8 cellular contexts compared by ENCODE assay signal in the genomic region with DNA sequence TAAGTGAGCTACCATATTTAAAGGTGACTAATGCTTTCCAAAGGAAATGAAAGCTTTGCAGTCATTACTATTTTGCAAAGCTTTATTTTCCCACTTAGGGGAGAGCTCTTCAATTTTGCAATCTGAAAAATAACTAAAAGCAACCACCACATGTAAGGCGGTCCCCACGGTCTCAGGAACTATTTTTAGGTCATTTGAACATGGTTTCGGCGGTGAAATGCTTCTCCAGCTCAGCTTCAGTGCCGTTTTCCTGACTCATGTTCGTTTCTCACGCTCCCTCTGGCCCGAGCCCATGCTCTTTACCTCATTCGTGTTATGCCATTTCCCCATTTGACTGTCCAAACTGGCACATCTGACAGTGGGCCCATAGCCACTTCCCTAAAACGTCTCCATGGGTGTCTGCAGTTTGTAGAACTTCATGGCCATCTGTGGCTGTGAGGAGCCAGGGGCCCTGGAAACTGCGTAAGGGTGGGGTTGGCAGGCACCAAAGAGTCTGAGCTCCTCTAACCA. TPM values are rescaled to one million over a fixed set of nuclear protein-coding genes. Genes with fewer than 3 reads are reported as not detected.
DNase-seq lines count a peak whose midpoint lies in the region; ATAC-seq and TF ChIP-seq lines count a peak whose summit lies in the region.

No MANE protein-coding gene starts in this region.

- H3K9me3 ChIP-seq in BLaER1 treated with 17β-estradiol and CSF1 and Interleukin-3, amounts not matched to agents 10 nM and 100 nM (replicated peaks in 1 of 11) = peaks cover 0 to 11% (median 0%) of the 10 kb centered on the region in 11 experiments; a peak in 1 of 22 replicates
- H3K9me3 ChIP-seq in right cardiac atrium (ENCODE audit: control insufficient read depth, low read length) = no peaks in the 10 kb centered on the region

- peak overlapping the region; percentile 58 to 87 (median 75) for H3K9ac ChIP-seq in BLaER1 treated with 17β-estradiol and CSF1 and Interleukin-3, amounts not matched to agents 10 nM and 100 nM

- 59% methylated on average over 11 of the region's 11 CpGs for WGBS in right cardiac atrium

- peak; percentile 35 for DNase-seq in activated CD8-positive, alpha-beta memory T cell treated with anti-CD3 and anti-CD28 coated beads, Interleukin-2, amount 50 U/mL, for 4 hours
- peak; percentile 67 to 82 (median 78) for DNase-seq in right cardiac atrium
- peak; percentile 25 for DNase-seq in stimulated activated CD8-positive, alpha-beta memory T cell treated with anti-CD3 and anti-CD28 coated beads, Interleukin-7, amount 100 ng/mL, for 24 hours (ENCODE audit: low read depth)
- no peak for DNase-seq in NCI-H748 (lab: John Stamatoyannopoulos, UW; ENCODE audit: unreplicated experiment)
- DNase-seq in glutamatergic neuron = no peak

- no peaks in the 10 kb centered on the region for H4K20me1 ChIP-seq in BLaER1 treated with 17β-estradiol and CSF1 and Interleukin-3, amounts not matched to agents 10 nM and 100 nM

- no peak overlapping the region for H3K27ac Mint-ChIP-seq in glutamatergic neuron (ENCODE audit: unreplicated experiment)

- H3K36me3 Mint-ChIP-seq in glutamatergic neuron (ENCODE audit: unreplicated experiment) = no peaks in the 10 kb centered on the region

- peaks cover 26 to 89% (median 53%) of the 10 kb centered on the region in 10 experiments for H3K4me1 ChIP-seq in BLaER1 treated with 17β-estradiol and CSF1 and Interleukin-3, amounts not matched to agents 10 nM and 100 nM
- H3K4me1 ChIP-seq in right cardiac atrium (ENCODE audit: control insufficient read depth, insufficient read depth, low read length) = no peaks in the 10 kb centered on the region

- ATAC-seq in GM19372 (IDR thresholded peaks at IDR 0.05; ENCODE audit: low read depth, unreplicated experiment) (peak; percentile 65), HG03460 (IDR thresholded peaks at IDR 0.05; ENCODE audit: unreplicated experiment) (peak; percentile 61), right cardiac atrium (peak; percentile 82 to 85)

- no peak overlapping the region for H3K4me3 Mint-ChIP-seq in glutamatergic neuron (ENCODE audit: unreplicated experiment)

- peaks cover 4% of the 10 kb centered on the region for H3K9me3 Mint-ChIP-seq in glutamatergic neuron (ENCODE audit: unreplicated experiment)

- peak overlapping the region in 3 of 10 experiments; percentile 5 to 35 (median 23); a peak in 3 of 20 replicates for H3K4me3 ChIP-seq in BLaER1 treated with 17β-estradiol and CSF1 and Interleukin-3, amounts not matched to agents 10 nM and 100 nM
- H3K4me3 ChIP-seq in right cardiac atrium (ENCODE audit: low read length) = no peak overlapping the region

- no peaks in the 10 kb centered on the region for H3K36me3 ChIP-seq in BLaER1 treated with 17β-estradiol and CSF1 and Interleukin-3, amounts not matched to agents 10 nM and 100 nM

- intact Hi-C loops in right cardiac atrium (cut with DNase I) = no loop called here

- H3K4me2 ChIP-seq in BLaER1 treated with 17β-estradiol and CSF1 and Interleukin-3, amounts not matched to agents 10 nM and 100 nM = peak overlapping the region; percentile 61 to 90 (median 73)

- H3K4me1 Mint-ChIP-seq in glutamatergic neuron (ENCODE audit: low read depth, unreplicated experiment) = no peaks in the 10 kb centered on the region

- H3K27me3 Mint-ChIP-seq in glutamatergic neuron (ENCODE audit: unreplicated experiment) = peaks cover 2% of the 10 kb centered on the region

- peak overlapping the region; percentile 84 to 97 (median 91) for H3K27ac ChIP-seq in BLaER1 treated with 17β-estradiol and CSF1 and Interleukin-3, amounts not matched to agents 10 nM and 100 nM
- H3K27ac ChIP-seq in right cardiac atrium (ENCODE audit: low read length) = peak overlapping the region; percentile 42

- TF ChIP-seq CTCF in glutamatergic neuron (IDR thresholded peaks at IDR 0.05; ENCODE audit: partially characterized antibody, unreplicated experiment) = no peak

- no peaks in the 10 kb centered on the region for H3K27me3 ChIP-seq in BLaER1 treated with 17β-estradiol and CSF1 and Interleukin-3, amounts not matched to agents 10 nM and 100 nM
- no peaks in the 10 kb centered on the region for H3K27me3 ChIP-seq in right cardiac atrium (ENCODE audit: control insufficient read depth, insufficient read depth)

RNA-seq across cellular contexts. Expression of a gene that starts 46.5 kb away (rescaled TPM):
- total RNA-seq in right cardiac atrium = under 1 TPM in 2 of 4 donors, not detected in 2; 0.42 to 0.59 TPM
- 0.05 TPM for polyA plus RNA-seq in right cardiac atrium
- total RNA-seq in glutamatergic neuron (ENCODE audit: unreplicated experiment) = not detected

Comparison
In these comparisons a context has a peak if more than half of its experiments do, and no peak if none do; other contexts are left out.
1. DNase-seq: peak in activated CD8-positive, alpha-beta memory T cell treated with anti-CD3 and anti-CD28 coated beads, Interleukin-2, amount 50 U/mL, for 4 hours (single experiment), right cardiac atrium (3 of 3) and stimulated activated CD8-positive, alpha-beta memory T cell treated with anti-CD3 and anti-CD28 coated beads, Interleukin-7, amount 100 ng/mL, for 24 hours (single experiment); none in NCI-H748 (single experiment) and glutamatergic neuron (single experiment).
2. Peak in every context shown above with its lines, with median percentiles within 50 percentile points of each other: ATAC-seq.